ENCODE assay signal across 8 cellular contexts in genomic region chr11:61870429-61871039, GRCh38. TPM values are rescaled to one million over a fixed set of nuclear protein-coding genes. Genes with fewer than 3 reads are reported as not detected.
DNase-seq lines count a peak whose midpoint lies in the region; ATAC-seq, FAIRE-seq and TF ChIP-seq lines count a peak whose summit lies in the region.

No MANE protein-coding gene starts in this region.

- no peak overlapping the region for H4K5ac ChIP-seq in H1 (ENCODE audit: insufficient read length, low read depth, low read length)

- CTCF ChIA-PET in H1 (lab: Charles Lee; ENCODE audit: partially characterized antibody) = interaction anchor here (0.7 to 10.9 kb wide), 37 partner anchors 8 to 392 kb away, joined by 3 to 172 read pairs (median 4); no protein-coding TSS in a partner anchor

- no peak overlapping the region for H3K27ac ChIP-seq in H1 (ENCODE audit: low read depth, low read length)
- peak overlapping the region; percentile 30 for H3K27ac ChIP-seq in psoas muscle

- H2BK120ac ChIP-seq in H1 (replicated peaks; ENCODE audit: low read depth, low read length) = no peak overlapping the region

- H3K4me3 ChIP-seq in NT2/D1 (ENCODE audit: insufficient read length, low read depth) (no peak overlapping the region), H1 (ENCODE audit: extremely low read depth in 1 of 4, insufficient read depth in 2 of 4, low read depth in 3 of 4, low read length in 4 of 4) (no peak overlapping the region), psoas muscle (peak overlapping the region; percentile 20)

- H3K36me3 ChIP-seq in NT2/D1 (ENCODE audit: insufficient read depth, insufficient read length, low read length) = peaks cover 25% of the 10 kb centered on the region
- H3K36me3 ChIP-seq in H1 (ENCODE audit: control insufficient read depth in 2 of 4, insufficient read depth in 4 of 4, low read length in 3 of 4) = peaks cover 0 to 10% (median under 1%) of the 10 kb centered on the region in 4 experiments; a peak in 3 of 8 replicates
- H3K36me3 ChIP-seq in psoas muscle (ENCODE audit: insufficient read depth in 1 of 2, low read depth in 1 of 2) = peaks cover 0 to 16% of the 10 kb centered on the region in 2 donors

- H3K4ac ChIP-seq in H1 (replicated peaks; ENCODE audit: insufficient read length, low read depth, low read length) = no peak overlapping the region

- TF ChIP-seq CTCF in H1 (IDR thresholded peaks at IDR 0.05; ENCODE audit: control extremely low read depth in 1 of 3, insufficient read depth in 1 of 3, low read depth in 1 of 3, low read length in 3 of 3) (no peak), psoas muscle (IDR thresholded peaks at IDR 0.05) (no peak)

- H2BK5ac ChIP-seq in H1 (ENCODE audit: low read depth, low read length) = no peak overlapping the region

- H3K79me1 ChIP-seq in H1 (ENCODE audit: low read depth, low read length) = no peaks in the 10 kb centered on the region

- H3K4me1 ChIP-seq in NT2/D1 (ENCODE audit: insufficient read depth, insufficient read length) = peaks cover 37% of the 10 kb centered on the region
- H3K4me1 ChIP-seq in H1 (replicated peaks in 1 of 4; ENCODE audit: control insufficient read depth in 3 of 4, insufficient read depth in 4 of 4, low read length in 3 of 4) = peaks cover 4 to 12% (median 4%) of the 10 kb centered on the region in 4 experiments; a peak in 6 of 7 replicates
- H3K4me1 ChIP-seq in psoas muscle = peaks cover 7% of the 10 kb centered on the region

- 69% methylated on average over 14 of the region's 14 CpGs; no CpG with 5 or more reads in 1 of the 2 experiments for WGBS in H1 (ENCODE audit: extremely low coverage in 1 of 2, insufficient coverage in 1 of 2, insufficient read length in 1 of 2, insufficient replicate concordance in 2 of 2, low coverage in 1 of 2, low lambda C conversion rate in 2 of 2, missing lambda C conversion rate in 1 of 2), 2 experiments
- WGBS in psoas muscle, 3 donors = 29 to 49% (median 34%) methylated on average over 14 of the region's 14 CpGs

- TF ChIP-seq EP300 in H1 (IDR thresholded peaks at IDR 0.05; ENCODE audit: borderline replicate concordance in 1 of 2, low read depth in 2 of 2, low read length in 2 of 2) = no peak

- H3K23me2 ChIP-seq in H1 (ENCODE audit: low read depth, low read length) = no peaks in the 10 kb centered on the region

- H3K4me2 ChIP-seq in H1 (ENCODE audit: insufficient read depth in 1 of 2, low read depth in 2 of 2, low read length in 2 of 2) = 0 out of 4 replicates have a peak overlapping the region, but pooled peaks of 1 of the 2 experiments have one; percentile 32

- no peak for FAIRE-seq in H1 (lab: Jason Lieb, UNC)

- H4K91ac ChIP-seq in H1 (replicated peaks; ENCODE audit: insufficient read length, low read length) = no peak overlapping the region

- DNase-seq in EH (ENCODE audit: low read depth) (peak; percentile 27), NT2/D1 (ENCODE audit: low read depth, low spot score) (no peak), H1 (ENCODE audit: low read depth in 1 of 2, low spot score in 2 of 2) (no peak), psoas muscle (peak in 1 of 2 donors; percentile 52), NCI-H510A treated with DMSO at 0.1 percent for 48 hours (lab: John Stamatoyannopoulos, UW) (no peak), NAMALWA (ENCODE audit: low spot score) (no peak)

- ATAC-seq in psoas muscle = peak in 1 of 4 donors; percentile 20
- ATAC-seq in HG02973 (IDR thresholded peaks at IDR 0.05; ENCODE audit: unreplicated experiment) = no peak
- ATAC-seq in GM18520 (IDR thresholded peaks at IDR 0.05; ENCODE audit: unreplicated experiment) = no peak

- H2BK20ac ChIP-seq in H1 (ENCODE audit: low read length) = no peak overlapping the region

- peak overlapping the region; percentile 25; the same call in 1 of the 2 replicates for H2BK15ac ChIP-seq in H1 (ENCODE audit: low read length)

- H3K23ac ChIP-seq in H1 (ENCODE audit: insufficient read length) = no peak overlapping the region

- H3K9ac ChIP-seq in NT2/D1 (ENCODE audit: insufficient read length, low read depth) (peak overlapping the region; percentile 45), H1 (replicated peaks in 1 of 4; ENCODE audit: extremely low read depth in 1 of 4, low read depth in 3 of 4, low read length in 3 of 4) (no peak overlapping the region)

- no peak overlapping the region; the same call in 1 of the 2 replicates for H3K18ac ChIP-seq in H1 (ENCODE audit: extremely low read depth, low read length)

- no peak overlapping the region for H2AK5ac ChIP-seq in H1 (ENCODE audit: low read depth, low read length)

- H3K14ac ChIP-seq in H1 (ENCODE audit: insufficient read length) = no peak overlapping the region

- no peak for TF ChIP-seq POLR2A in H1 (IDR thresholded peaks at IDR 0.05; ENCODE audit: control extremely low read depth in 1 of 2, low read depth in 2 of 2, low read length in 2 of 2)

- no peak for TF ChIP-seq RAD21 in H1 (IDR thresholded peaks at IDR 0.05 in 1 of 2, conservative IDR thresholded peaks at IDR 0.05 in 1 of 2; ENCODE audit: low read depth in 2 of 2, low read length in 2 of 2)

- intact Hi-C loops in psoas muscle (cut with DNase I) = loop anchor here (1.0 to 5.0 kb wide), 2 partner anchors 73 to 77 kb away; no protein-coding TSS in a partner anchor

- H3K27me3 ChIP-seq in NT2/D1 (ENCODE audit: insufficient read depth, insufficient read length) = peaks cover 18% of the 10 kb centered on the region
- H3K27me3 ChIP-seq in H1 (replicated peaks in 1 of 4; ENCODE audit: control insufficient read depth in 3 of 4, extremely low read depth in 1 of 4, insufficient read depth in 3 of 4, low read length in 3 of 4) = peaks cover 0 to 11% (median 8%) of the 10 kb centered on the region in 4 experiments; a peak in 5 of 7 replicates
- H3K27me3 ChIP-seq in psoas muscle (ENCODE audit: insufficient read depth in 3 of 3, low read length in 2 of 3) = no peaks in the 10 kb centered on the region

- H3K79me2 ChIP-seq in H1 (ENCODE audit: control insufficient read depth in 1 of 2, insufficient read depth in 2 of 2, low read length in 2 of 2) = no peaks in the 10 kb centered on the region

- H3K9me3 ChIP-seq in NT2/D1 (ENCODE audit: insufficient read depth, low read length) = no peaks in the 10 kb centered on the region
- H3K9me3 ChIP-seq in H1 (ENCODE audit: insufficient read depth in 2 of 2, low read depth in 1 of 2, low read length in 1 of 2) = no peaks in the 10 kb centered on the region
- no peaks in the 10 kb centered on the region for H3K9me3 ChIP-seq in psoas muscle

- no peak overlapping the region for H2BK12ac ChIP-seq in H1 (ENCODE audit: low read depth, low read length)

- H3K56ac ChIP-seq in H1 (replicated peaks; ENCODE audit: insufficient read length, low read depth, low read length) = no peak overlapping the region

- peaks cover 0 to 6% of the 10 kb centered on the region in 2 experiments for H4K20me1 ChIP-seq in H1 (replicated peaks in 1 of 2; ENCODE audit: control insufficient read depth in 1 of 2, insufficient read depth in 2 of 2, low read length in 2 of 2)

- no peak overlapping the region for H2AFZ ChIP-seq in H1 (ENCODE audit: low read length)

- POLR2A ChIA-PET in H1 (lab: Charles Lee; ENCODE audit: partially characterized antibody) = interaction anchor here (1.1 to 2.4 kb wide), 11 partner anchors 10 to 284 kb away, joined by 3 to 9 read pairs (median 4); partner anchors contain the start of gene FADS2

- no peak overlapping the region for H4K8ac ChIP-seq in H1 (ENCODE audit: extremely low read depth, insufficient read depth, low read length)

RNA-seq across cellular contexts. Expression of gene FADS3, which starts 20.8 kb away (rescaled TPM):
- total RNA-seq in H1 (2021; fragmentation: NEBNext Ultra II Directional; extraction: Animal tissue kit (Norgen Biotek cat#: 25700)) = 40.2 and 43.8 TPM in 2 replicates
- polyA plus RNA-seq in H1 (2011; rRNA removed) (76.3 and 113 TPM in 2 replicates), psoas muscle (100 to 1,000 TPM in 1 of 3 donors, 10 to 100 TPM in 2; 26.5 to 392 (median 50.9) TPM)
- 75.7 TPM for polyA plus RNA-seq in H1 (2011; cell fraction: cytosol; rRNA removed)
- 349 TPM for polyA plus RNA-seq in H1 (2011; cell fraction: nucleus; rRNA removed)
- polyA plus RNA-seq in H1 (2012, experiment 1 of 2) = 35.5 to 56.1 TPM (median 47.0 TPM) in 4 replicates
- 45.1 TPM for polyA plus RNA-seq in H1 (2012, experiment 2 of 2)
- 69.5 TPM for polyA plus RNA-seq in H1 (2013, experiment 1 of 2)
- 71.8 TPM for polyA plus RNA-seq in H1 (2013, experiment 2 of 2)
- 31.1 and 40.9 TPM in 2 replicates for polyA minus RNA-seq in H1 (2011; rRNA and poly(A)+ RNA removed)
- polyA minus RNA-seq in H1 (2011; cell fraction: cytosol; rRNA and poly(A)+ RNA removed) = 34.5 TPM
- polyA minus RNA-seq in H1 (2011; cell fraction: nucleus; rRNA and poly(A)+ RNA removed) = 39.8 TPM
- total RNA-seq in psoas muscle = 100 to 1,000 TPM in 1 of 4 donors, 10 to 100 TPM in 3; 49.3 to 247 (median 57.9) TPM

RNA-seq across cellular contexts. Expression of gene FADS2, which starts 42.4 kb away (rescaled TPM):
- total RNA-seq in H1 (2021; fragmentation: NEBNext Ultra II Directional; extraction: Animal tissue kit (Norgen Biotek cat#: 25700)) = 499 and 526 TPM in 2 replicates
- polyA plus RNA-seq in H1 (2011; rRNA removed) (635 and 701 TPM in 2 replicates), psoas muscle (1 to 10 TPM; 2.2 to 5.5 (median 3.6) TPM)
- polyA plus RNA-seq in H1 (2011; cell fraction: cytosol; rRNA removed) = 497 TPM
- 671 TPM for polyA plus RNA-seq in H1 (2011; cell fraction: nucleus; rRNA removed)
- 387 to 431 TPM (median 414 TPM) in 4 replicates for polyA plus RNA-seq in H1 (2012, experiment 1 of 2)
- 532 TPM for polyA plus RNA-seq in H1 (2012, experiment 2 of 2)
- polyA plus RNA-seq in H1 (2013, experiment 1 of 2) = 1,100 TPM
- 1,238 TPM for polyA plus RNA-seq in H1 (2013, experiment 2 of 2)
- polyA minus RNA-seq in H1 (2011; rRNA and poly(A)+ RNA removed) = 977 and 989 TPM in 2 replicates
- polyA minus RNA-seq in H1 (2011; cell fraction: cytosol; rRNA and poly(A)+ RNA removed) = 321 TPM
- 205 TPM for polyA minus RNA-seq in H1 (2011; cell fraction: nucleus; rRNA and poly(A)+ RNA removed)
- total RNA-seq in psoas muscle = 1 to 10 TPM; 3.3 to 8.4 (median 6.0) TPM

RNA-seq across cellular contexts. Expression of gene RAB3IL1, which starts 46.8 kb away (rescaled TPM):
- total RNA-seq in H1 (2021; fragmentation: NEBNext Ultra II Directional; extraction: Animal tissue kit (Norgen Biotek cat#: 25700)) = 5.7 and 6.8 TPM in 2 replicates
- 7.9 and 10.8 TPM in 2 replicates for polyA plus RNA-seq in H1 (2011; rRNA removed)
- polyA plus RNA-seq in H1 (2011; cell fraction: cytosol; rRNA removed) = 7.0 TPM
- 9.4 TPM for polyA plus RNA-seq in H1 (2011; cell fraction: nucleus; rRNA removed)
- polyA plus RNA-seq in H1 (2012, experiment 1 of 2) = 5.8 to 13.8 TPM (median 7.0 TPM) in 4 replicates
- 62.0 TPM for polyA plus RNA-seq in H1 (2012, experiment 2 of 2)
- 4.5 TPM for polyA plus RNA-seq in H1 (2013, experiment 1 of 2)
- 6.3 TPM for polyA plus RNA-seq in H1 (2013, experiment 2 of 2)
- 3.0 and 3.2 TPM in 2 replicates for polyA minus RNA-seq in H1 (2011; rRNA and poly(A)+ RNA removed)
- 6.1 TPM for polyA minus RNA-seq in H1 (2011; cell fraction: cytosol; rRNA and poly(A)+ RNA removed)
- 4.5 TPM for polyA minus RNA-seq in H1 (2011; cell fraction: nucleus; rRNA and poly(A)+ RNA removed)
- 1 to 10 TPM; 4.9 to 5.9 (median 4.9) TPM for total RNA-seq in psoas muscle
- polyA plus RNA-seq in psoas muscle = 1 to 10 TPM; 1.7 to 5.1 (median 3.5) TPM

RNA-seq across cellular contexts. Expression of gene FADS1, which starts 53.7 kb away (rescaled TPM):
- total RNA-seq in H1 (2021; fragmentation: NEBNext Ultra II Directional; extraction: Animal tissue kit (Norgen Biotek cat#: 25700)) = 115 and 116 TPM in 2 replicates
- polyA plus RNA-seq in H1 (2011; rRNA removed) (141 and 160 TPM in 2 replicates), psoas muscle (10 to 100 TPM in 2 of 3 donors, 1 to 10 TPM in 1; 8.6 to 70.8 (median 16.9) TPM)
- polyA plus RNA-seq in H1 (2011; cell fraction: cytosol; rRNA removed) = 127 TPM
- polyA plus RNA-seq in H1 (2011; cell fraction: nucleus; rRNA removed) = 141 TPM
- polyA plus RNA-seq in H1 (2012, experiment 1 of 2) = 83.3 to 97.8 TPM (median 90.8 TPM) in 4 replicates
- 40.1 TPM for polyA plus RNA-seq in H1 (2012, experiment 2 of 2)
- 153 TPM for polyA plus RNA-seq in H1 (2013, experiment 1 of 2)
- 174 TPM for polyA plus RNA-seq in H1 (2013, experiment 2 of 2)
- polyA minus RNA-seq in H1 (2011; rRNA and poly(A)+ RNA removed) = 251 and 278 TPM in 2 replicates
- 150 TPM for polyA minus RNA-seq in H1 (2011; cell fraction: cytosol; rRNA and poly(A)+ RNA removed)
- 146 TPM for polyA minus RNA-seq in H1 (2011; cell fraction: nucleus; rRNA and poly(A)+ RNA removed)
- total RNA-seq in psoas muscle = 10 to 100 TPM; 13.7 to 93.2 (median 20.6) TPM

Comparison
In these comparisons a context has a peak if more than half of its experiments do, and no peak if none do; other contexts are left out.
1. RNA of gene FADS2, which starts 42.4 kb away (total RNA-seq): 499 to 526 TPM in H1; 3.3 to 8.4 TPM in psoas muscle; every median in the first group is over 10 times any median in the second.